ENCODE assay signal across 19 cellular contexts in genomic region chr2:72813841-72814240, GRCh38. TPM values are rescaled to one million over a fixed set of nuclear protein-coding genes. Genes with fewer than 3 reads are reported as not detected.
DNase-seq lines count a peak whose midpoint lies in the region; ATAC-seq and TF ChIP-seq lines count a peak whose summit lies in the region.
"Had no signal": no experiment of that assay in that cellular context is flagged by ENCODE, and none has a peak within 500 bp of the region (broad histone marks: within the 10 kb centered on the region; RNA-seq: fewer than 3 reads in every experiment).

No MANE protein-coding gene starts in this region.

- H3K4me1 Mint-ChIP-seq in Calu3 (ENCODE audit: low read depth, unreplicated experiment): peaks cover 15% of the 10 kb centered on the region

- TF ChIP-seq CTCF in SK-N-SH (IDR thresholded peaks at IDR 0.05) (no peak), Calu3 (IDR thresholded peaks at IDR 0.05; ENCODE audit: unreplicated experiment) (no peak)

- DNase-seq in SK-N-SH: no peak
- peak; percentile 45 for DNase-seq in dedifferentiated amniotic fluid mesenchymal stem cell (ENCODE audit: extremely low spot score)
- DNase-seq in left ventricle myocardium superior: no peak
- DNase-seq in substantia nigra (lab: John Stamatoyannopoulos, UW): no peak
- DNase-seq in Calu3: no peak
- no peak for DNase-seq in stimulated activated CD4-positive, alpha-beta T cell treated with anti-CD3 and anti-CD28 coated beads, Interleukin-2, amount 100 ng/mL, for 48 hours
- DNase-seq: activated CD4-positive, alpha-beta memory T cell treated with anti-CD3 and anti-CD28 coated beads for 36 hours; activated naive CD8-positive, alpha-beta T cell treated with anti-CD3 and anti-CD28 coated beads, Interleukin-2, amount 50 U/mL, for 24 hours; CD8-positive, alpha-beta memory T cell; H7; MV-4-11; NCI-H774 had no signal

- H3K4me3 Mint-ChIP-seq in Calu3 (ENCODE audit: low read depth, unreplicated experiment): no peak overlapping the region
- H3K4me3 Mint-ChIP-seq: activated CD4-positive, alpha-beta memory T cell treated with anti-CD3 and anti-CD28 coated beads for 36 hours; activated naive CD8-positive, alpha-beta T cell treated with anti-CD3 and anti-CD28 coated beads, Interleukin-2, amount 50 U/mL, for 24 hours; CD8-positive, alpha-beta memory T cell; type B pancreatic cell had no signal

- H3K36me3 ChIP-seq in SK-N-SH (replicated peaks in 1 of 2; ENCODE audit: control insufficient read depth in 1 of 2, insufficient read depth in 2 of 2, low read length in 1 of 2): peaks cover 0 to 9% of the 10 kb centered on the region in 2 experiments
- H3K36me3 ChIP-seq: gastroesophageal sphincter, neutrophil had no signal

- peaks cover 27% of the 10 kb centered on the region; the same call in 1 of the 2 replicates for H3K79me2 ChIP-seq in SK-N-SH (ENCODE audit: insufficient read depth)

- POLR2A ChIA-PET in SK-N-SH (lab: Yijun Ruan, JAX): no interaction called here

- H3K4me1 ChIP-seq in SK-N-SH (ENCODE audit: control insufficient read depth in 1 of 2, insufficient read depth in 2 of 2, low read depth in 1 of 2, low read length in 1 of 2): no peaks in the 10 kb centered on the region; a peak in 1 of 4 replicates

- no peak overlapping the region for H3K4me3 ChIP-seq in SK-N-SH (ENCODE audit: low read depth in 2 of 2, low read length in 1 of 2)
- H3K4me3 ChIP-seq: gastroesophageal sphincter had no signal

- intact Hi-C loops in left ventricle myocardium superior (cut with micrococcal nuclease) (no loop called here), Calu3 (cut with micrococcal nuclease; ENCODE audit: unreplicated experiment) (no loop called here)

- TF ChIP-seq EP300 in SK-N-SH (IDR thresholded peaks at IDR 0.05; ENCODE audit: borderline replicate concordance in 1 of 2, low read depth in 1 of 2, low read length in 1 of 2): no peak

- no TSS peak for BruUV-seq in Calu3 (replicated peaks; lab: Mats Ljungman, UMichigan)

- H3K9ac ChIP-seq in SK-N-SH: no peak overlapping the region

- TF ChIP-seq RAD21 in SK-N-SH (IDR thresholded peaks at IDR 0.05; ENCODE audit: low read length): no peak

- H3K27me3 ChIP-seq in SK-N-SH (ENCODE audit: insufficient read depth): no peaks in the 10 kb centered on the region
- H3K27me3 ChIP-seq: gastroesophageal sphincter, neutrophil had no signal

- H2AFZ ChIP-seq in SK-N-SH (ENCODE audit: low read depth): no peak overlapping the region

- no peaks in the 10 kb centered on the region for H3K9me2 ChIP-seq in SK-N-SH

- CTCF ChIA-PET in SK-N-SH (lab: Yijun Ruan, JAX): no interaction called here
- CTCF ChIA-PET in Calu3 (lab: Charles Lee): no interaction called here

- peaks cover 3% of the 10 kb centered on the region for H3F3A ChIP-seq in SK-N-SH (replicated peaks; ENCODE audit: insufficient read depth)

- ATAC-seq in SK-N-SH treated with all-trans-retinoic acid at 6 μM for 48 hours (peak; percentile 44; the same call in 1 of the 3 replicates), left ventricle myocardium superior (peak; percentile 76), HG03469 (IDR thresholded peaks at IDR 0.05; ENCODE audit: unreplicated experiment) (no peak)
- ATAC-seq: activated naive CD8-positive, alpha-beta T cell treated with anti-CD3 and anti-CD28 coated beads, Interleukin-2, amount 50 U/mL, for 24 hours; gastroesophageal sphincter; Panc1 had no signal

- 0 out of 2 replicates have a peak, but pooled peaks cover 5% of the 10 kb centered on the region for H4K20me1 ChIP-seq in SK-N-SH (ENCODE audit: insufficient read depth)

- no peak overlapping the region for H3K4me2 ChIP-seq in SK-N-SH

- peaks cover 4% of the 10 kb centered on the region for H3K36me3 Mint-ChIP-seq in Calu3 (ENCODE audit: insufficient read depth, unreplicated experiment)

- H3K27ac Mint-ChIP-seq in Calu3 (ENCODE audit: unreplicated experiment): no peak overlapping the region
- H3K27ac Mint-ChIP-seq: activated CD4-positive, alpha-beta memory T cell treated with anti-CD3 and anti-CD28 coated beads for 36 hours; activated naive CD8-positive, alpha-beta T cell treated with anti-CD3 and anti-CD28 coated beads, Interleukin-2, amount 50 U/mL, for 24 hours; CD8-positive, alpha-beta memory T cell; type B pancreatic cell had no signal

- WGBS in SK-N-SH (ENCODE audit: low lambda C conversion rate): 85% methylated on average over 2 of the region's 2 CpGs

- H3K9me3 Mint-ChIP-seq in Calu3 (ENCODE audit: low read depth, unreplicated experiment): peaks cover 7% of the 10 kb centered on the region

- H3K27me3 Mint-ChIP-seq in Calu3 (ENCODE audit: unreplicated experiment): no peaks in the 10 kb centered on the region
- H3K27me3 Mint-ChIP-seq: activated CD4-positive, alpha-beta memory T cell treated with anti-CD3 and anti-CD28 coated beads for 36 hours; activated naive CD8-positive, alpha-beta T cell treated with anti-CD3 and anti-CD28 coated beads, Interleukin-2, amount 50 U/mL, for 24 hours; type B pancreatic cell had no signal

- H3K27ac ChIP-seq in SK-N-SH (ENCODE audit: low read depth in 2 of 2, low read length in 1 of 2) (no peak overlapping the region), substantia nigra (ENCODE audit: low read depth, low read length, poor library complexity, severe bottlenecking) (peak overlapping the region; percentile 73)
- H3K27ac ChIP-seq: 22Rv1, gastroesophageal sphincter, neutrophil had no signal

- H3K9me3 ChIP-seq in SK-N-SH: peaks cover 4% of the 10 kb centered on the region; the same call in 1 of the 2 replicates

TF ChIP-seq in SK-N-SH treated with all-trans-retinoic acid at 6 μM for 48 hours, 23 proteins besides CTCF, POLR2A, EP300 and RAD21:
- no peak for TF ChIP-seq PPARA (CRISPR knock-in tag; IDR thresholded peaks at IDR 0.05; ENCODE audit: borderline replicate concordance)
- no peak for TF ChIP-seq ZNF8 (CRISPR knock-in tag; IDR thresholded peaks at IDR 0.05)
- no peak for TF ChIP-seq ARNTL (CRISPR knock-in tag; IDR thresholded peaks at IDR 0.05; ENCODE audit: borderline replicate concordance, low read depth)
- TF ChIP-seq SNAI2 (CRISPR knock-in tag; IDR thresholded peaks at IDR 0.05): no peak
- no peak for TF ChIP-seq ISL1 (CRISPR knock-in tag; IDR thresholded peaks at IDR 0.05)
- no peak for TF ChIP-seq CSDC2 (CRISPR knock-in tag; IDR thresholded peaks at IDR 0.05)

TF ChIP-seq in SK-N-SH, 30 proteins besides CTCF, POLR2A, EP300 and RAD21:
- TF ChIP-seq CHD2 (IDR thresholded peaks at IDR 0.05; ENCODE audit: low read length, partially characterized antibody): no peak
- no peak for TF ChIP-seq NFIC (IDR thresholded peaks at IDR 0.05; ENCODE audit: borderline replicate concordance)
- no peak for TF ChIP-seq YY1 (IDR thresholded peaks at IDR 0.05; ENCODE audit: low read depth)
- no peak for TF ChIP-seq TCF12 (IDR thresholded peaks at IDR 0.05)
TF ChIP-seq in SK-N-SH: peak in this region for 0.

RNA-seq across cellular contexts. Expression of gene EXOC6B, which starts 12.0 kb away (rescaled TPM):
- 7.4 and 7.8 TPM in 2 replicates for polyA plus RNA-seq in SK-N-SH (2012; rRNA removed)
- polyA plus RNA-seq in SK-N-SH (2012; cell fraction: cytosol; rRNA removed): 5.1 and 6.2 TPM in 2 replicates
- 6.3 and 13.7 TPM in 2 replicates for polyA plus RNA-seq in SK-N-SH (2012; cell fraction: nucleus; rRNA removed)
- total RNA-seq in left ventricle myocardium superior (122 TPM), Calu3 (2022) (26.4 and 26.6 TPM in 2 replicates)
